ENCODE assay signal across 2 cellular contexts in genomic region chr1:223161321-223161720, GRCh38.
TF ChIP-seq lines count a peak whose summit lies in the region.

No MANE protein-coding gene starts in this region.

TF ChIP-seq in HCT116, 20 proteins besides CTCF, POLR2A, EP300 and RAD21:
- no peak for TF ChIP-seq EZH2 (IDR thresholded peaks at IDR 0.05)
- no peak for TF ChIP-seq MAX (IDR thresholded peaks at IDR 0.05)
- TF ChIP-seq CBX3 (IDR thresholded peaks at IDR 0.05; ENCODE audit: low read depth), result no peak
- TF ChIP-seq EZH2phosphoT487 (IDR thresholded peaks at IDR 0.05; ENCODE audit: borderline replicate concordance), result no peak
- TF ChIP-seq CEBPB (IDR thresholded peaks at IDR 0.05; ENCODE audit: low read depth), result no peak
- TF ChIP-seq ATF3 (IDR thresholded peaks at IDR 0.05), result no peak
- TF ChIP-seq ZBTB33 (IDR thresholded peaks at IDR 0.05; ENCODE audit: extremely low read depth, insufficient replicate concordance, low read length), result no peak
- TF ChIP-seq EGR1 (IDR thresholded peaks at IDR 0.05; ENCODE audit: low read depth), result no peak
- no peak for TF ChIP-seq TCF7L2 (IDR thresholded peaks at IDR 0.05; ENCODE audit: borderline replicate concordance, extremely low read depth, insufficient read depth, insufficient read length)
- TF ChIP-seq SIN3A (IDR thresholded peaks at IDR 0.05; ENCODE audit: low read depth), result no peak
- no peak for TF ChIP-seq POLR2AphosphoS5 (IDR thresholded peaks at IDR 0.05; ENCODE audit: low read depth, low read length)
- no peak for TF ChIP-seq FOSL1 (IDR thresholded peaks at IDR 0.05; ENCODE audit: low read depth)
- TF ChIP-seq ELF1 (IDR thresholded peaks at IDR 0.05; ENCODE audit: borderline replicate concordance, low read depth), result no peak

TF ChIP-seq in GM12878, 131 proteins besides CTCF, POLR2A, EP300 and RAD21:
- TF ChIP-seq STAT3 (IDR thresholded peaks at IDR 0.05; ENCODE audit: low read depth, low read length) (no peak), RFX5 (IDR thresholded peaks at IDR 0.05; ENCODE audit: low read depth, low read length) (no peak), NFIC (IDR thresholded peaks at IDR 0.05; ENCODE audit: low read depth, low read length) (no peak)
